9 cellular contexts compared by ENCODE assay signal in the genomic region with DNA sequence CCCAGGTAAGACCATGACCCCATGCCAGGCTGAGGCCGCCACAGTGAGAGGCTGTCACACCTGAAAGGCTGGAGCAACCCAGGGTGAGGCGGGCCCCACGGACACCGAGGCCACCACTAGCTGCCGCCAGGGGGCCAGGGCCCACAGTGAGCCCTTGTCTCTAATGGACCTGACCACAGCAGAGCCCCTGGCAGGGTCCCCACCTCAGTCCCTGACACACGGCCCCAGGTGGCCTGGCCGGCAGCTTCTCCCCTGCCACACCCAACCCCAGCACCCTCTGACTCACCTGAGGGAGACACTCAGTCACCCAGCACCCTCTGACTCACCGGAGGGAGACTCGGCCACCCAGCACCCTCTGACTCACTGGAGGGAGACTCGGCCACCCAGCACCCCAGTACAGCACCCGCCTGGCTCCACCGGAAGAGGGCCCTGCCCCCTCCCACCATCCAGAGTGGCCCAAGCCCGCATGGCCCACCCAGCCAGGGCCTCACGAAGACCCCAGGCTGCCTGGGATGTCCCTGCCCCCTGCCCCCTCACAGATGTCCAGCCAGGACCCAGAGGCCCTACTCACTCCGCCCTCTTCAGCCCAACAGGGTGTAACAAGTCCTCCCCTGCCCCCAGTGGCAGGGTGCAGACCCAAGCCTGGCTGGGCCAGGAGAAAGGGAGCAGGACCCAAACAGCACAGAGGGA. TPM values are rescaled to one million over a fixed set of nuclear protein-coding genes. Genes with fewer than 3 reads are reported as not detected.
A peak's percentile ranks its signal among the peaks of the same experiment; 100 is the strongest.
DNase-seq lines count a peak whose midpoint lies in the region; ATAC-seq and TF ChIP-seq lines count a peak whose summit lies in the region.
"Had no signal": no experiment of that assay in that cellular context is flagged by ENCODE, and none has a peak within 500 bp of the region (broad histone marks: within the 10 kb centered on the region; RNA-seq: fewer than 3 reads in every experiment).

No MANE protein-coding gene starts in this region.

- peak overlapping the region; percentile 47 for H3K9ac ChIP-seq in GM23248

- H3K9me3 ChIP-seq in GM23248 (ENCODE audit: low read depth), result no peaks in the 10 kb centered on the region

- no peak overlapping the region for H2AFZ ChIP-seq in GM23248

- TF ChIP-seq CTCF in epithelial cell of esophagus (IDR thresholded peaks at IDR 0.05; ENCODE audit: insufficient read depth, low read depth, low read length, missing control alignments) (peak; percentile 47), natural killer cell (IDR thresholded peaks at IDR 0.05) (no peak)

- no peaks in the 10 kb centered on the region for H3K27me3 ChIP-seq in GM23248 (replicated peaks; ENCODE audit: insufficient read depth)

- peaks cover 79% of the 10 kb centered on the region for H3K79me2 ChIP-seq in GM23248 (ENCODE audit: insufficient read depth)

- DNase-seq in GM23248 (peak; percentile 93), RPMI8226 (peak; percentile 59), epithelial cell of esophagus (ENCODE audit: low read depth) (peak; percentile 98), natural killer cell (no peak)
- peak; percentile 47 for DNase-seq in stimulated activated CD4-positive, alpha-beta T cell treated with anti-CD3 and anti-CD28 coated beads, Interleukin-12 subunit alpha, Interleukin-12 subunit beta, amount 100 ng/mL, for 4 hours

- no peaks in the 10 kb centered on the region for H3K36me3 Mint-ChIP-seq in natural killer cell

- H3K27ac Mint-ChIP-seq in natural killer cell, result no peak overlapping the region

- H3K4me3 Mint-ChIP-seq in natural killer cell, result no peak overlapping the region

- peaks cover 23% of the 10 kb centered on the region for H3K4me1 ChIP-seq in GM23248 (ENCODE audit: insufficient read depth)

- H3K4me2 ChIP-seq in GM23248 (ENCODE audit: unreplicated experiment), result peak overlapping the region; percentile 61

- no peaks in the 10 kb centered on the region for H3K27me3 Mint-ChIP-seq in natural killer cell (ENCODE audit: low read depth in 2 of 2)

- H3K36me3 ChIP-seq in GM23248 (ENCODE audit: low read depth), result no peaks in the 10 kb centered on the region; the same call in 1 of the 2 replicates

- no peaks in the 10 kb centered on the region for H4K20me1 ChIP-seq in GM23248 (ENCODE audit: insufficient read depth)

- H3K9me3 Mint-ChIP-seq in natural killer cell, result no peaks in the 10 kb centered on the region

- H3K4me3 ChIP-seq in GM23248 (peak overlapping the region; percentile 42; the same call in 1 of the 2 replicates), epithelial cell of esophagus (ENCODE audit: low read length) (peak overlapping the region; percentile 37)
- H3K4me3 ChIP-seq: SK-N-MC had no signal

- intact Hi-C loops in natural killer cell (cut with micrococcal nuclease), result no loop called here

- H3K9me2 ChIP-seq in GM23248 (ENCODE audit: insufficient read depth), result no peaks in the 10 kb centered on the region

- ATAC-seq in GM21528 (IDR thresholded peaks at IDR 0.05; ENCODE audit: low FRiP score, unreplicated experiment) (no peak), natural killer cell (no peak), GM18498 (IDR thresholded peaks at IDR 0.05; ENCODE audit: unreplicated experiment) (no peak), HG02623 (IDR thresholded peaks at IDR 0.05; ENCODE audit: unreplicated experiment) (no peak)

- H3K4me1 Mint-ChIP-seq in natural killer cell, result peaks cover 0 to 26% of the 10 kb centered on the region in 2 donors

- 41 to 64% methylated on average over 10 to 13 of the region's 15 CpGs for WGBS in GM23248 (ENCODE audit: low coverage in 1 of 2, low lambda C conversion rate in 2 of 2, missing lambda C conversion rate in 2 of 2), 2 experiments

- no peaks in the 10 kb centered on the region for H3F3A ChIP-seq in GM23248 (ENCODE audit: insufficient read depth)

- peak overlapping the region; percentile 41 for H3K27ac ChIP-seq in GM23248
- H3K27ac ChIP-seq: SK-N-MC had no signal

- in situ Hi-C loops in GM23248 (cut with MboI), result no loop called here

RNA-seq across cellular contexts. Expression of a gene that starts 4.4 kb away (rescaled TPM):
- 113 and 119 TPM in 2 replicates for total RNA-seq in GM23248 (2014; rRNA removed; shearing (Covaris generic))
- polyA plus RNA-seq in GM23248 (2016; fragmentation: Nextera tagmentation; extraction: Ambion mirVana), result 8.6 and 9.9 TPM in 2 replicates
- 10 to 100 TPM; 33.8 to 41.9 (median 35.6) TPM for total RNA-seq in natural killer cell

RNA-seq across cellular contexts. Expression of a gene that starts 13.5 kb away (rescaled TPM):
- 1,040 and 1,228 TPM in 2 replicates for total RNA-seq in GM23248 (2014; rRNA removed; shearing (Covaris generic))
- 584 and 609 TPM in 2 replicates for polyA plus RNA-seq in GM23248 (2016; fragmentation: Nextera tagmentation; extraction: Ambion mirVana)
- total RNA-seq in natural killer cell, result under 1 TPM in 1 of 3 donors, not detected in 2; 0.26 TPM

RNA-seq across cellular contexts. Expression of a gene that starts 13.7 kb away (rescaled TPM):
- 0.54 TPM in 1 of 2 replicates, not detected in the other for total RNA-seq in GM23248 (2014; rRNA removed; shearing (Covaris generic))
- polyA plus RNA-seq in GM23248 (2016; fragmentation: Nextera tagmentation; extraction: Ambion mirVana), result 0.24 TPM in 1 of 2 replicates, not detected in the other
- total RNA-seq in natural killer cell, result 1 to 10 TPM in 2 of 3 donors, under 1 TPM in 1; 0.66 to 1.4 (median 1.3) TPM

RNA-seq across cellular contexts. Expression of a gene that starts 20.2 kb away (rescaled TPM):
- total RNA-seq in GM23248 (2014; rRNA removed; shearing (Covaris generic)), result 30.5 and 39.0 TPM in 2 replicates
- 28.0 and 33.2 TPM in 2 replicates for polyA plus RNA-seq in GM23248 (2016; fragmentation: Nextera tagmentation; extraction: Ambion mirVana)
- total RNA-seq in natural killer cell, result 10 to 100 TPM in 2 of 3 donors, 1 to 10 TPM in 1; 8.0 to 14.6 (median 12.3) TPM

RNA-seq across cellular contexts. Expression of a gene that starts 20.4 kb away (rescaled TPM):
- total RNA-seq in GM23248 (2014; rRNA removed; shearing (Covaris generic)), result 80.1 and 90.0 TPM in 2 replicates
- polyA plus RNA-seq in GM23248 (2016; fragmentation: Nextera tagmentation; extraction: Ambion mirVana), result 70.2 and 72.8 TPM in 2 replicates
- 100 to 1,000 TPM; 150 to 189 (median 181) TPM for total RNA-seq in natural killer cell

Comparison
In these comparisons a context has a peak if more than half of its experiments do, and no peak if none do; other contexts are left out.
1. RNA of a gene that starts 13.5 kb away (total RNA-seq): 1,040 to 1,228 TPM in GM23248; 0.26 TPM in natural killer cell; every median in the first group is over 100 times any median in the second.